Comparison of ENCODE assay signal across 18 cellular contexts in genomic region chr5:58455066-58455465, GRCh38. TPM values are rescaled to one million over a fixed set of nuclear protein-coding genes. Genes with fewer than 3 reads are reported as not detected.
DNase-seq lines count a peak whose midpoint lies in the region; ATAC-seq and TF ChIP-seq lines count a peak whose summit lies in the region.
"Had no signal": no experiment of that assay in that cellular context is flagged by ENCODE, and none has a peak within 500 bp of the region (broad histone marks: within the 10 kb centered on the region; RNA-seq: fewer than 3 reads in every experiment).

No MANE protein-coding gene starts in this region.

- H3K27me3 Mint-ChIP-seq in activated CD4-positive, alpha-beta T cell treated with anti-CD3 and anti-CD28 coated beads, Interleukin-2, amount 10 ng/mL, durations not matched to agents 24 days and 14 days, result peaks cover 27% of the 10 kb centered on the region
- peaks cover 26% of the 10 kb centered on the region for H3K27me3 Mint-ChIP-seq in activated CD4-positive, alpha-beta T cell treated with anti-CD3 and anti-CD28 coated beads, Interleukin-2, amount 10 ng/mL, durations not matched to agents 7 days and 5 days
- H3K27me3 Mint-ChIP-seq in type B pancreatic cell, result no peaks in the 10 kb centered on the region
- H3K27me3 Mint-ChIP-seq in CD8-positive, alpha-beta T cell (ENCODE audit: low read depth), result peaks cover 11% of the 10 kb centered on the region
- H3K27me3 Mint-ChIP-seq in naive thymus-derived CD4-positive, alpha-beta T cell, result peaks cover 4 to 35% (median 14%) of the 10 kb centered on the region in 5 donors
- H3K27me3 Mint-ChIP-seq: naive B cell had no signal

- peaks cover 4 to 8% of the 10 kb centered on the region in 2 donors for H3K4me1 ChIP-seq in breast epithelium
- peaks cover 7% of the 10 kb centered on the region for H3K4me1 ChIP-seq in CD8-positive, alpha-beta T cell (ENCODE audit: insufficient read depth, low read length)
- peaks cover 2% of the 10 kb centered on the region for H3K4me1 ChIP-seq in ovary (ENCODE audit: insufficient read depth)
- H3K4me1 ChIP-seq in naive thymus-derived CD4-positive, alpha-beta T cell (ENCODE audit: control insufficient read depth in 2 of 2, insufficient read depth in 2 of 2, low read length in 2 of 2), result peaks cover 0 to 9% of the 10 kb centered on the region in 2 donors

- no peaks in the 10 kb centered on the region for H3K9me3 ChIP-seq in breast epithelium
- no peaks in the 10 kb centered on the region for H3K9me3 ChIP-seq in CD8-positive, alpha-beta T cell (ENCODE audit: low read length)
- no peaks in the 10 kb centered on the region for H3K9me3 ChIP-seq in ovary
- no peaks in the 10 kb centered on the region for H3K9me3 ChIP-seq in naive thymus-derived CD4-positive, alpha-beta T cell (ENCODE audit: control insufficient read depth in 2 of 3, low read length in 3 of 3)
- H3K9me3 ChIP-seq: tibial artery had no signal

- intact Hi-C loops in activated CD4-positive, alpha-beta T cell treated with anti-CD3 and anti-CD28 coated beads, Interleukin-2, amount 10 ng/mL, durations not matched to agents 24 days and 14 days (cut with micrococcal nuclease), result no loop called here
- intact Hi-C loops in breast epithelium (cut with DNase I; ENCODE audit: low total_unique reads) (no loop called here), ovary (cut with DNase I) (no loop called here)
- intact Hi-C loops in CD8-positive, alpha-beta T cell (cut with DNase I, micrococcal nuclease), result no loop called here
- intact Hi-C loops in naive thymus-derived CD4-positive, alpha-beta T cell (cut with micrococcal nuclease), result no loop called here

- H3K36me3 ChIP-seq in breast epithelium (peaks cover 9% of the 10 kb centered on the region), kidney epithelial cell (ENCODE audit: control insufficient read depth, insufficient read depth, low read length) (peaks cover 7% of the 10 kb centered on the region), ovary (no peaks in the 10 kb centered on the region)
- no peaks in the 10 kb centered on the region for H3K36me3 ChIP-seq in CD8-positive, alpha-beta T cell (ENCODE audit: insufficient read depth, low read length)
- no peaks in the 10 kb centered on the region for H3K36me3 ChIP-seq in naive thymus-derived CD4-positive, alpha-beta T cell (ENCODE audit: control insufficient read depth in 2 of 3, insufficient read depth in 3 of 3, low read length in 3 of 3)

- CTCF ChIA-PET in activated CD4-positive, alpha-beta T cell treated with anti-CD3 and anti-CD28 coated beads, Interleukin-2, amount 10 ng/mL, durations not matched to agents 7 days and 5 days (lab: Charles Lee), result no interaction called here
- CTCF ChIA-PET in CD8-positive, alpha-beta T cell (lab: Charles Lee), result interaction anchor here (1.3 to 1.6 kb wide), 2 partner anchors 676 to 1157 kb away, joined by 4 read pairs; no protein-coding TSS in a partner anchor
- CTCF ChIA-PET in naive thymus-derived CD4-positive, alpha-beta T cell (lab: Charles Lee), result no interaction called here

- peak overlapping the region in 2 of 3 donors; percentile 90 to 93 for H3K4me3 ChIP-seq in breast epithelium
- H3K4me3 ChIP-seq in kidney epithelial cell (ENCODE audit: low read depth, low read length), result peak overlapping the region; percentile 96
- no peak overlapping the region for H3K4me3 ChIP-seq in CD8-positive, alpha-beta T cell (ENCODE audit: low read depth, low read length)
- H3K4me3 ChIP-seq in ovary, result no peak overlapping the region
- no peak overlapping the region for H3K4me3 ChIP-seq in naive thymus-derived CD4-positive, alpha-beta T cell (ENCODE audit: low read length)
- H3K4me3 ChIP-seq: SK-N-MC, tibial artery had no signal

- no peak for TF ChIP-seq EP300 in ovary (IDR thresholded peaks at IDR 0.05)

- no peak overlapping the region for H3K4me3 Mint-ChIP-seq in activated CD4-positive, alpha-beta T cell treated with anti-CD3 and anti-CD28 coated beads, Interleukin-2, amount 10 ng/mL, durations not matched to agents 24 days and 14 days
- H3K4me3 Mint-ChIP-seq in activated CD4-positive, alpha-beta T cell treated with anti-CD3 and anti-CD28 coated beads, Interleukin-2, amount 10 ng/mL, durations not matched to agents 7 days and 5 days, result no peak overlapping the region
- peak overlapping the region; percentile 97 for H3K4me3 Mint-ChIP-seq in type B pancreatic cell
- H3K4me3 Mint-ChIP-seq in CD8-positive, alpha-beta T cell, result no peak overlapping the region
- no peak overlapping the region for H3K4me3 Mint-ChIP-seq in naive thymus-derived CD4-positive, alpha-beta T cell
- H3K4me3 Mint-ChIP-seq: naive B cell, WTC11 had no signal

- WGBS in ovary, 3 donors, result 61 to 79% (median 75%) methylated on average over 5 of the region's 5 CpGs

- TF ChIP-seq CTCF in breast epithelium (IDR thresholded peaks at IDR 0.05) (no peak), kidney epithelial cell (IDR thresholded peaks at IDR 0.05; ENCODE audit: insufficient read depth, low read length, poor library complexity, severe bottlenecking) (no peak), type B pancreatic cell (conservative IDR thresholded peaks at IDR 0.05) (no peak), ovary (IDR thresholded peaks at IDR 0.05) (no peak)
- no peak for TF ChIP-seq CTCF in CD8-positive, alpha-beta T cell (IDR thresholded peaks at IDR 0.05)

- ATAC-seq in CD8-positive, alpha-beta T cell, result no peak
- no peak for ATAC-seq in naive thymus-derived CD4-positive, alpha-beta T cell
- ATAC-seq: WTC11 had no signal

- H3K9me3 Mint-ChIP-seq in activated CD4-positive, alpha-beta T cell treated with anti-CD3 and anti-CD28 coated beads, Interleukin-2, amount 10 ng/mL, durations not matched to agents 24 days and 14 days, result no peaks in the 10 kb centered on the region
- H3K9me3 Mint-ChIP-seq in activated CD4-positive, alpha-beta T cell treated with anti-CD3 and anti-CD28 coated beads, Interleukin-2, amount 10 ng/mL, durations not matched to agents 7 days and 5 days, result no peaks in the 10 kb centered on the region
- H3K9me3 Mint-ChIP-seq in type B pancreatic cell, result peaks cover 18% of the 10 kb centered on the region
- no peaks in the 10 kb centered on the region for H3K9me3 Mint-ChIP-seq in CD8-positive, alpha-beta T cell
- H3K9me3 Mint-ChIP-seq in naive thymus-derived CD4-positive, alpha-beta T cell, result no peaks in the 10 kb centered on the region
- H3K9me3 Mint-ChIP-seq: WTC11 had no signal

- H3K27ac ChIP-seq in breast epithelium (peak overlapping the region; percentile 58 to 75), ovary (no peak overlapping the region)
- H3K27ac ChIP-seq in CD8-positive, alpha-beta T cell (ENCODE audit: low read depth, low read length), result no peak overlapping the region
- no peak overlapping the region for H3K27ac ChIP-seq in naive thymus-derived CD4-positive, alpha-beta T cell (ENCODE audit: low read depth, low read length)
- H3K27ac ChIP-seq: SK-N-MC, tibial artery had no signal

- POLR2A ChIA-PET in activated CD4-positive, alpha-beta T cell treated with anti-CD3 and anti-CD28 coated beads, Interleukin-2, amount 10 ng/mL, durations not matched to agents 7 days and 5 days (lab: Charles Lee), result no interaction called here
- POLR2A ChIA-PET in CD8-positive, alpha-beta T cell (lab: Charles Lee), result no interaction called here
- POLR2A ChIA-PET in naive thymus-derived CD4-positive, alpha-beta T cell (lab: Charles Lee), result interaction anchor here (0.6 kb wide), 1 partner anchor 17 kb away, joined by 3 read pairs; no protein-coding TSS in a partner anchor

- H3K27ac Mint-ChIP-seq in activated CD4-positive, alpha-beta T cell treated with anti-CD3 and anti-CD28 coated beads, Interleukin-2, amount 10 ng/mL, durations not matched to agents 24 days and 14 days, result no peak overlapping the region
- H3K27ac Mint-ChIP-seq in activated CD4-positive, alpha-beta T cell treated with anti-CD3 and anti-CD28 coated beads, Interleukin-2, amount 10 ng/mL, durations not matched to agents 7 days and 5 days, result no peak overlapping the region
- H3K27ac Mint-ChIP-seq in type B pancreatic cell, result peak overlapping the region; percentile 95
- H3K27ac Mint-ChIP-seq in CD8-positive, alpha-beta T cell, result no peak overlapping the region
- no peak overlapping the region for H3K27ac Mint-ChIP-seq in naive thymus-derived CD4-positive, alpha-beta T cell
- H3K27ac Mint-ChIP-seq: naive B cell, WTC11 had no signal

- TF ChIP-seq POLR2A in breast epithelium (IDR thresholded peaks at IDR 0.05), result no peak
- TF ChIP-seq POLR2A in ovary (IDR thresholded peaks at IDR 0.05), result no peak

- H3K27me3 ChIP-seq in breast epithelium (no peaks in the 10 kb centered on the region), kidney epithelial cell (ENCODE audit: control insufficient read depth, insufficient read depth, low read length) (no peaks in the 10 kb centered on the region), ovary (no peaks in the 10 kb centered on the region)
- H3K27me3 ChIP-seq in CD8-positive, alpha-beta T cell (ENCODE audit: insufficient read depth, low read length), result peaks cover 8% of the 10 kb centered on the region
- no peaks in the 10 kb centered on the region for H3K27me3 ChIP-seq in naive thymus-derived CD4-positive, alpha-beta T cell (ENCODE audit: control insufficient read depth in 2 of 2, insufficient read depth in 2 of 2, low read length in 2 of 2)
- H3K27me3 ChIP-seq: tibial artery had no signal

- peak; percentile 51 for DNase-seq in activated CD4-positive, alpha-beta T cell treated with anti-CD3 and anti-CD28 coated beads, Interleukin-2, amount 10 ng/mL, durations not matched to agents 24 days and 14 days
- DNase-seq in activated CD4-positive, alpha-beta T cell treated with anti-CD3 and anti-CD28 coated beads, Interleukin-2, amount 10 ng/mL, durations not matched to agents 7 days and 5 days, result no peak
- DNase-seq in breast epithelium (ENCODE audit: low spot score in 2 of 2) (no peak), kidney epithelial cell (ENCODE audit: low read depth) (no peak), type B pancreatic cell (ENCODE audit: extremely low spot score, unreplicated experiment) (no peak), ovary (no peak)
- DNase-seq in CD8-positive, alpha-beta T cell, result no peak
- DNase-seq in naive thymus-derived CD4-positive, alpha-beta T cell, result no peak
- DNase-seq: 8988T, activated T-cell treated with anti-CD3 and anti-CD28 coated beads for 4 hours, amygdala, KG1, naive B cell, NCI-H2029, small intestine, tibial artery had no signal

- peaks cover 14% of the 10 kb centered on the region for H3K36me3 Mint-ChIP-seq in activated CD4-positive, alpha-beta T cell treated with anti-CD3 and anti-CD28 coated beads, Interleukin-2, amount 10 ng/mL, durations not matched to agents 24 days and 14 days (ENCODE audit: low read depth)
- H3K36me3 Mint-ChIP-seq in activated CD4-positive, alpha-beta T cell treated with anti-CD3 and anti-CD28 coated beads, Interleukin-2, amount 10 ng/mL, durations not matched to agents 7 days and 5 days (ENCODE audit: low read depth), result no peaks in the 10 kb centered on the region
- H3K36me3 Mint-ChIP-seq in type B pancreatic cell, result peaks cover 88% of the 10 kb centered on the region
- peaks cover 2% of the 10 kb centered on the region for H3K36me3 Mint-ChIP-seq in CD8-positive, alpha-beta T cell
- H3K36me3 Mint-ChIP-seq in naive thymus-derived CD4-positive, alpha-beta T cell, result peaks cover 0 to 12% (median 4%) of the 10 kb centered on the region in 5 donors

- H3K4me1 Mint-ChIP-seq in activated CD4-positive, alpha-beta T cell treated with anti-CD3 and anti-CD28 coated beads, Interleukin-2, amount 10 ng/mL, durations not matched to agents 24 days and 14 days, result peaks cover 8% of the 10 kb centered on the region
- peaks cover 11% of the 10 kb centered on the region for H3K4me1 Mint-ChIP-seq in activated CD4-positive, alpha-beta T cell treated with anti-CD3 and anti-CD28 coated beads, Interleukin-2, amount 10 ng/mL, durations not matched to agents 7 days and 5 days
- peaks cover 53% of the 10 kb centered on the region for H3K4me1 Mint-ChIP-seq in type B pancreatic cell (ENCODE audit: unreplicated experiment)
- peaks cover 7% of the 10 kb centered on the region for H3K4me1 Mint-ChIP-seq in CD8-positive, alpha-beta T cell (ENCODE audit: low read depth)
- H3K4me1 Mint-ChIP-seq in naive thymus-derived CD4-positive, alpha-beta T cell, result peaks cover 5 to 14% (median 11%) of the 10 kb centered on the region in 7 donors

RNA-seq across cellular contexts. Expression of gene PLK2, which starts 4.8 kb away (rescaled TPM):
- total RNA-seq in activated CD4-positive, alpha-beta T cell treated with anti-CD3 and anti-CD28 coated beads, Interleukin-2, amount 10 ng/mL, durations not matched to agents 24 days and 14 days, result 25.6 and 30.1 TPM in 2 replicates
- total RNA-seq in activated CD4-positive, alpha-beta T cell treated with anti-CD3 and anti-CD28 coated beads, Interleukin-2, amount 10 ng/mL, durations not matched to agents 7 days and 5 days, result 1 to 10 TPM; 1.6 to 1.7 TPM
- total RNA-seq in breast epithelium (100 to 1,000 TPM in 2 of 3 donors, 10 to 100 TPM in 1; 29.0 to 384 (median 177) TPM), kidney epithelial cell (245 and 343 TPM in 2 replicates), type B pancreatic cell (ENCODE audit: low replicate concordance) (307 and 460 TPM in 2 replicates), ovary (100 to 1,000 TPM in 1 of 7 donors, 10 to 100 TPM in 6; 14.7 to 310 (median 41.1) TPM)
- total RNA-seq in CD8-positive, alpha-beta T cell, result 10 to 100 TPM; 53.3 to 68.1 TPM
- polyA plus RNA-seq in ovary, result 10 to 100 TPM; 37.6 to 47.8 TPM
- total RNA-seq in naive thymus-derived CD4-positive, alpha-beta T cell, result 10 to 100 TPM in 2 of 5 experiments, 1 to 10 TPM in 3; 5.7 to 29.5 (median 9.3) TPM
- polyA plus RNA-seq in naive thymus-derived CD4-positive, alpha-beta T cell, result 1 to 10 TPM in 1 of 2 donors, under 1 TPM in 1; 0.77 to 2.6 TPM

RNA-seq across cellular contexts. Expression of gene GAPT, which starts 36.2 kb away (rescaled TPM):
- not detected in 2 replicates for total RNA-seq in activated CD4-positive, alpha-beta T cell treated with anti-CD3 and anti-CD28 coated beads, Interleukin-2, amount 10 ng/mL, durations not matched to agents 24 days and 14 days
- total RNA-seq in activated CD4-positive, alpha-beta T cell treated with anti-CD3 and anti-CD28 coated beads, Interleukin-2, amount 10 ng/mL, durations not matched to agents 7 days and 5 days, result not detected
- total RNA-seq in breast epithelium (1 to 10 TPM; 1.2 to 3.8 (median 1.3) TPM), kidney epithelial cell (not detected in 2 replicates), type B pancreatic cell (ENCODE audit: low replicate concordance) (not detected in 2 replicates), ovary (1 to 10 TPM in 2 of 7 donors, under 1 TPM in 4, not detected in 1; 0.07 to 1.6 (median 0.50) TPM)
- total RNA-seq in CD8-positive, alpha-beta T cell, result under 1 TPM in 1 of 2 experiments, not detected in 1; 0.54 TPM
- polyA plus RNA-seq in ovary, result 1 to 10 TPM in 1 of 2 donors, under 1 TPM in 1; 0.41 to 2.2 TPM
- total RNA-seq in naive thymus-derived CD4-positive, alpha-beta T cell, result 10 to 100 TPM in 1 of 5 experiments, 1 to 10 TPM in 1, under 1 TPM in 2, not detected in 1; 0.57 to 11.7 (median 1.5) TPM
- under 1 TPM; 0.54 to 0.97 TPM for polyA plus RNA-seq in naive thymus-derived CD4-positive, alpha-beta T cell
- total RNA-seq: WTC11 had no signal

Comparison
In these comparisons a context has a peak if more than half of its experiments do, and no peak if none do; other contexts are left out.
1. H3K27ac ChIP-seq: peak in breast epithelium (2 of 2); none in CD8-positive, alpha-beta T cell (single experiment), ovary (0 of 2) and naive thymus-derived CD4-positive, alpha-beta T cell (single experiment).
2. H3K4me3 ChIP-seq: peak in breast epithelium (2 of 3) and kidney epithelial cell (single experiment); none in CD8-positive, alpha-beta T cell (single experiment), ovary (single experiment) and naive thymus-derived CD4-positive, alpha-beta T cell (single experiment).